9 cellular contexts compared by ENCODE assay signal in genomic region chr12:119544780-119545625, GRCh38. TPM values are rescaled to one million over a fixed set of nuclear protein-coding genes. Genes with fewer than 3 reads are reported as not detected.
DNase-seq lines count a peak whose midpoint lies in the region; ATAC-seq, FAIRE-seq and TF ChIP-seq lines count a peak whose summit lies in the region.
"Had no signal": no experiment of that assay in that cellular context is flagged by ENCODE, and none has a peak within 500 bp of the region (broad histone marks: within the 10 kb centered on the region; RNA-seq: fewer than 3 reads in every experiment).

No MANE protein-coding gene starts in this region.

- H3K9me3 ChIP-seq in left lung = no peaks in the 10 kb centered on the region

- H3K27ac ChIP-seq in left lung = no peak overlapping the region

- H3K4me1 Mint-ChIP-seq in chondrocyte (ENCODE audit: low read depth) = no peaks in the 10 kb centered on the region
- H3K4me1 Mint-ChIP-seq: activated naive CD4-positive, alpha-beta T cell treated with anti-CD3 and anti-CD28 coated beads, Interleukin-2, amount 50 U/mL, for 24 hours had no signal

- H3K27ac Mint-ChIP-seq in chondrocyte (ENCODE audit: unreplicated experiment) = no peak overlapping the region
- H3K27ac Mint-ChIP-seq: activated naive CD4-positive, alpha-beta T cell treated with anti-CD3 and anti-CD28 coated beads, Interleukin-2, amount 50 U/mL, for 24 hours had no signal

- peak; percentile 96 for ATAC-seq in left lung
- ATAC-seq in GM19397 (IDR thresholded peaks at IDR 0.05; ENCODE audit: unreplicated experiment) = no peak

- no peaks in the 10 kb centered on the region for H3K27me3 ChIP-seq in left lung

- H3K4me3 Mint-ChIP-seq in chondrocyte (ENCODE audit: unreplicated experiment) = no peak overlapping the region
- H3K4me3 Mint-ChIP-seq: activated naive CD4-positive, alpha-beta T cell treated with anti-CD3 and anti-CD28 coated beads, Interleukin-2, amount 50 U/mL, for 24 hours had no signal

- peak; percentile 79 for TF ChIP-seq CTCF in D721Med (IDR thresholded peaks at IDR 0.05; ENCODE audit: insufficient read depth, missing control alignments)
- peak; percentile 70 for TF ChIP-seq CTCF in HFF-Myc (IDR thresholded peaks at IDR 0.05; ENCODE audit: low read depth, low read length, missing control alignments)
- peak; percentile 89 for TF ChIP-seq CTCF in chondrocyte (IDR thresholded peaks at IDR 0.05)
- TF ChIP-seq CTCF in left lung (IDR thresholded peaks at IDR 0.05) = peak; percentile 84 to 86

- no peaks in the 10 kb centered on the region for H3K36me3 Mint-ChIP-seq in chondrocyte (ENCODE audit: low read depth)
- H3K36me3 Mint-ChIP-seq: activated naive CD4-positive, alpha-beta T cell treated with anti-CD3 and anti-CD28 coated beads, Interleukin-2, amount 50 U/mL, for 24 hours had no signal

- no peaks in the 10 kb centered on the region for H3K36me3 ChIP-seq in left lung

- no peaks in the 10 kb centered on the region for H3K9me3 Mint-ChIP-seq in chondrocyte (ENCODE audit: low read depth)
- H3K9me3 Mint-ChIP-seq: activated naive CD4-positive, alpha-beta T cell treated with anti-CD3 and anti-CD28 coated beads, Interleukin-2, amount 50 U/mL, for 24 hours had no signal

- peak; percentile 16 for FAIRE-seq in D721Med (lab: Jason Lieb, UNC)

- peak; percentile 30 for DNase-seq in D721Med (ENCODE audit: insufficient read length, low spot score)
- DNase-seq in HFF-Myc (ENCODE audit: extremely low read depth, low read depth) = peak; percentile 33
- peak; percentile 8 for DNase-seq in NCI-H226
- peak; percentile 9 for DNase-seq in activated CD4-positive, alpha-beta T cell treated with anti-CD3 and anti-CD28 coated beads for 1 hour
- DNase-seq in chondrocyte (ENCODE audit: low spot score) = no peak
- DNase-seq in left lung = peak in 1 of 2 donors; percentile 43
- DNase-seq in stimulated activated CD4-positive, alpha-beta T cell treated with anti-CD3 and anti-CD28 coated beads, TNF-alpha, amount 100 ng/mL, for 24 hours (ENCODE audit: low read depth in 3 of 3) = peak; percentile 18 to 40 (median 30)

- H3K4me3 ChIP-seq in HFF-Myc (replicated peaks; ENCODE audit: low read depth, low read length) (no peak overlapping the region), left lung (no peak overlapping the region)

- peaks cover 19% of the 10 kb centered on the region for H3K27me3 Mint-ChIP-seq in chondrocyte (ENCODE audit: low read depth)

- H3K4me1 ChIP-seq in left lung = no peaks in the 10 kb centered on the region

- intact Hi-C loops in left lung (cut with DNase I) = loop anchor here in 1 of 2 donors (5.0 kb wide), 1 partner anchor 568 kb away; no protein-coding TSS in a partner anchor

RNA-seq across cellular contexts. Expression of gene TMEM233, which starts 48.6 kb away (rescaled TPM):
- total RNA-seq in chondrocyte (not detected in 3 replicates), left lung (1 to 10 TPM in 1 of 2 donors, under 1 TPM in 1; 0.79 to 1.1 TPM)
